Comparison of ENCODE assay signal across 25 cellular contexts in genomic region chr13:32010137-32010536, GRCh38. TPM values are rescaled to one million over a fixed set of nuclear protein-coding genes. Genes with fewer than 3 reads are reported as not detected.
A peak's percentile ranks its signal among the peaks of the same experiment; 100 is the strongest.
DNase-seq lines count a peak whose midpoint lies in the region; ATAC-seq and TF ChIP-seq lines count a peak whose summit lies in the region.
"Had no signal": no experiment of that assay in that cellular context is flagged by ENCODE, and none has a peak within 500 bp of the region (broad histone marks: within the 10 kb centered on the region; RNA-seq: fewer than 3 reads in every experiment).

No MANE protein-coding gene starts in this region.

- 37% methylated on average over 3 of the region's 3 CpGs for whole genome bisulfite sequencing in right lobe of liver (ENCODE audit: insufficient coverage, low coverage, low lambda C conversion rate, missing lambda C conversion rate)

- H3K9me3 ChIP-seq in right lobe of liver = no peaks in the 10 kb centered on the region
- H3K9me3 ChIP-seq: BLaER1 treated with 17β-estradiol and CSF1 and Interleukin-3, amounts not matched to agents 10 nM and 100 nM had no signal

- TF ChIP-seq POLR2A in right lobe of liver (IDR thresholded peaks at IDR 0.05) = no peak

- H3K27me3 ChIP-seq in right lobe of liver = no peaks in the 10 kb centered on the region
- H3K27me3 ChIP-seq: BLaER1 treated with 17β-estradiol and CSF1 and Interleukin-3, amounts not matched to agents 10 nM and 100 nM had no signal

- ATAC-seq in right lobe of liver (peak; percentile 22 to 43 (median 32)), left cardiac atrium (no peak), GM21423 (IDR thresholded peaks at IDR 0.05; ENCODE audit: unreplicated experiment) (no peak), HG02588 (IDR thresholded peaks at IDR 0.05; ENCODE audit: unreplicated experiment) (no peak)
- ATAC-seq: activated CD8-positive, alpha-beta memory T cell treated with anti-CD3 and anti-CD28 coated beads, Interleukin-2, amount 10 ng/mL, durations not matched to agents 7 days and 5 days; natural killer cell; T-helper 17 cell had no signal

- no peak overlapping the region for H3K4me3 ChIP-seq in right lobe of liver
- H3K4me3 ChIP-seq: BLaER1 treated with 17β-estradiol and CSF1 and Interleukin-3, amounts not matched to agents 10 nM and 100 nM had no signal

- H3K4me1 ChIP-seq in right lobe of liver = peaks cover 0 to 4% (median 2%) of the 10 kb centered on the region in 4 donors
- H3K4me1 ChIP-seq: BLaER1 treated with 17β-estradiol and CSF1 and Interleukin-3, amounts not matched to agents 10 nM and 100 nM had no signal

- intact Hi-C loops in right lobe of liver (cut with DNase I) = no loop called here
- intact Hi-C loops in left cardiac atrium (cut with DNase I) = loop anchor here in 1 of 2 donors (10.0 kb wide), 1 partner anchor 305 kb away; the partner anchor contains the start of genes BRCA2 and ZAR1L

- TF ChIP-seq CTCF in right lobe of liver (IDR thresholded peaks at IDR 0.05) = no peak

- DNase-seq in Ammon's horn (ENCODE audit: low spot score) = peak; percentile 9
- DNase-seq in NCI-H2171 treated with DMSO at 0.1 percent for 48 hours (lab: John Stamatoyannopoulos, UW) = peak; percentile 54
- DNase-seq in dermis microvascular lymphatic vessel endothelial cell (ENCODE audit: low read depth in 2 of 2) = peak; percentile 9 to 30
- DNase-seq in right lobe of liver = no peak
- DNase-seq in MV-4-11 (lab: John Stamatoyannopoulos, UW) = no peak
- DNase-seq in left cardiac atrium = no peak
- DNase-seq: activated CD4-positive, alpha-beta T cell treated with anti-CD3 and anti-CD28 coated beads, Interleukin-2, amount 10 ng/mL, durations not matched to agents 7 days and 5 days; activated CD8-positive, alpha-beta memory T cell treated with anti-CD3 and anti-CD28 coated beads, Interleukin-2, amount 10 ng/mL, durations not matched to agents 7 days and 5 days; activated naive CD8-positive, alpha-beta T cell treated with anti-CD3 and anti-CD28 coated beads, Interleukin-2, amount 10 ng/mL, durations not matched to agents 7 days and 5 days; cortex of kidney; EL; H7; KBM-7; midbrain; MM.1S; natural killer cell; NCI-H146; NCI-H774; retina; SHP77; stimulated activated CD4-positive, alpha-beta T cell treated with anti-CD3 and anti-CD28 coated beads, Interleukin-12 subunit alpha, Interleukin-12 subunit beta, amount 100 ng/mL, for 4 hours; T-helper 17 cell had no signal

- no peaks in the 10 kb centered on the region for H3K36me3 ChIP-seq in right lobe of liver
- H3K36me3 ChIP-seq: BLaER1 treated with 17β-estradiol and CSF1 and Interleukin-3, amounts not matched to agents 10 nM and 100 nM had no signal

- no peak overlapping the region for H3K27ac ChIP-seq in right lobe of liver
- H3K27ac ChIP-seq: BLaER1 treated with 17β-estradiol and CSF1 and Interleukin-3, amounts not matched to agents 10 nM and 100 nM had no signal

RNA-seq across cellular contexts. Expression of gene FRY, which starts 21.4 kb away (rescaled TPM):
- total RNA-seq in dermis microvascular lymphatic vessel endothelial cell (95.8 and 107 TPM in 2 replicates), right lobe of liver (100 to 1,000 TPM in 1 of 6 experiments, 10 to 100 TPM in 5; 16.1 to 106 (median 35.7) TPM), left cardiac atrium (10 to 100 TPM; 91.1 to 93.5 TPM)

Comparison
In these comparisons a context has a peak if more than half of its experiments do, and no peak if none do; other contexts are left out.
1. DNase-seq: peak in Ammon's horn (single experiment), NCI-H2171 treated with DMSO at 0.1 percent for 48 hours (single experiment) and dermis microvascular lymphatic vessel endothelial cell (2 of 2); none in right lobe of liver (0 of 3), MV-4-11 (single experiment) and left cardiac atrium (single experiment).
2. ATAC-seq: peak in right lobe of liver (4 of 4); none in left cardiac atrium (0 of 2), GM21423 (single experiment) and HG02588 (single experiment).